ENCODE assay signal across 8 cellular contexts in the genomic region with DNA sequence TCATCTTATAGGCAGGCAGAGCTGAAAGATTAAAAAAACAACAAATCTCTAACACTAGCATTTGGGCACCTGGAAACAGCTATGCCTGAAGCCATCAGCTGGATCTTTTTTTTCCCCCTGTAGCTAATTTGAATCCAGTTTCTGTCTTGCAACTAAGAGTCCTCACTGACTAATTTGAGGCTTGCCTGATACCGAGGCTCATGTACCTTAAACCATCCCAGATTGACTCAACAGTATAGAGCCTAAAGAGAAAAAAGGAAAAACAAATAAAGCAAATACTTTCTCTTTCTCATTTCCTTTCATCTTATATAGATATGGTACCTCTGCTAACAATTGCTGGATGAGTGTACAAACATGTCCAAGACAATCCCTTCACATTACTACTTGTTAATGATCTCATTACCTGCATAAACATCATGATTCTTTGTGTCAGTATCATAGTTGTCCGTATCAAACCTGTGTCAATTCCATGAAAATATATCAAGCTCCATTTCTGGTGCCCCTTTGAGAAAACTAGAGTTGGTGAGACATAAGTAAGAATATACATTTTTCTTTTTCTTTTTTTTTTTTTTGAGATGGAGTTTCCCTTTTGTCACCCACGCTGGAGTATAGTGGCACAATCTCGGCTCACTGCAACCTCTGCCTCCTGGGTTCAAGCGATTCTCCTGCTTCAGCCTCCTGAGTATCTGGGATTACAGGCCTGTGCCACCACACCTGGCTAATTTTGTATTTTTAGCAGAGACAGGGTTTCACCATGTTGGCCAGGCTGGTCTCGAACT. TPM values are rescaled to one million over a fixed set of nuclear protein-coding genes. Genes with fewer than 3 reads are reported as not detected.
DNase-seq lines count a peak whose midpoint lies in the region; ATAC-seq and TF ChIP-seq lines count a peak whose summit lies in the region.

No MANE protein-coding gene starts in this region.

- WGBS in esophagus, 2 donors = 70 to 73% methylated on average over 6 of the region's 6 CpGs
- 88% methylated on average over 6 of the region's 6 CpGs for WGBS in esophagus muscularis mucosa
- WGBS in transverse colon (ENCODE audit: low coverage in 1 of 2), 2 donors = 70 to 89% methylated on average over 5 to 6 of the region's 6 CpGs

- no peaks in the 10 kb centered on the region for H3K9me3 ChIP-seq in esophagus (ENCODE audit: control insufficient read depth in 2 of 2, insufficient read depth in 1 of 2, low read depth in 1 of 2, low read length in 1 of 2)
- H3K9me3 ChIP-seq in esophagus muscularis mucosa = no peaks in the 10 kb centered on the region
- H3K9me3 ChIP-seq in transverse colon = no peaks in the 10 kb centered on the region

- peak; percentile 68 for DNase-seq in GM06990 (ENCODE audit: extremely low read depth, insufficient read length)
- no peak for DNase-seq in esophagus muscularis mucosa (ENCODE audit: extremely low spot score)
- no peak for DNase-seq in transverse colon
- no peak for DNase-seq in SIG-M5 (lab: John Stamatoyannopoulos, UW)
- no peak for DNase-seq in activated CD4-positive, CD25-positive, alpha-beta regulatory T cell (lab: John Stamatoyannopoulos, UW)

- intact Hi-C loops in esophagus muscularis mucosa (cut with DNase I) (loop anchor here (10.0 kb wide), 1 partner anchor 118 kb away; no protein-coding TSS in a partner anchor), transverse colon (cut with DNase I; ENCODE audit: low total_unique reads) (no loop called here)

- no peaks in the 10 kb centered on the region for H3K27me3 ChIP-seq in GM06990 (replicated peaks; ENCODE audit: control insufficient read depth, insufficient read depth, low read length)
- no peaks in the 10 kb centered on the region for H3K27me3 ChIP-seq in esophagus (ENCODE audit: control insufficient read depth in 1 of 2, insufficient read depth in 2 of 2, low read length in 2 of 2)
- H3K27me3 ChIP-seq in esophagus muscularis mucosa = no peaks in the 10 kb centered on the region
- H3K27me3 ChIP-seq in transverse colon = no peaks in the 10 kb centered on the region

- TF ChIP-seq EP300 in esophagus muscularis mucosa (IDR thresholded peaks at IDR 0.05) (no peak), transverse colon (IDR thresholded peaks at IDR 0.05; ENCODE audit: low read depth) (no peak)

- H3K36me3 ChIP-seq in GM06990 (ENCODE audit: control insufficient read depth, insufficient read depth, low read length) (no peaks in the 10 kb centered on the region), esophagus (ENCODE audit: control insufficient read depth in 2 of 2, insufficient read depth in 2 of 2, low read length in 1 of 2) (no peaks in the 10 kb centered on the region), esophagus muscularis mucosa (no peaks in the 10 kb centered on the region), transverse colon (no peaks in the 10 kb centered on the region)

- TF ChIP-seq CTCF in GM06990 (IDR thresholded peaks at IDR 0.05; ENCODE audit: insufficient read depth, low read length, poor library complexity, severe bottlenecking) (no peak), esophagus muscularis mucosa (IDR thresholded peaks at IDR 0.05) (no peak), transverse colon (IDR thresholded peaks at IDR 0.05) (no peak)

- ATAC-seq in GM21381 (IDR thresholded peaks at IDR 0.05; ENCODE audit: unreplicated experiment) = peak; percentile 65
- peak; percentile 83 for ATAC-seq in HG03558 (IDR thresholded peaks at IDR 0.05; ENCODE audit: extremely low read depth, unreplicated experiment)

- peak overlapping the region; percentile 92 to 93 for H3K27ac ChIP-seq in esophagus (ENCODE audit: low read depth in 2 of 2, low read length in 1 of 2)
- peak overlapping the region in 2 of 4 donors; percentile 51 for H3K27ac ChIP-seq in esophagus muscularis mucosa (replicated peaks in 1 of 4)
- peak overlapping the region in 2 of 4 donors; percentile 12 to 25 for H3K27ac ChIP-seq in transverse colon

- H3K4me3 ChIP-seq in GM06990 (replicated peaks; ENCODE audit: low read depth, low read length) = no peak overlapping the region
- no peak overlapping the region for H3K4me3 ChIP-seq in esophagus (ENCODE audit: low read depth in 1 of 2, low read length in 2 of 2)
- no peak overlapping the region for H3K4me3 ChIP-seq in esophagus muscularis mucosa
- H3K4me3 ChIP-seq in transverse colon = no peak overlapping the region

- H3K4me1 ChIP-seq in esophagus (ENCODE audit: control insufficient read depth in 2 of 2, insufficient read depth in 2 of 2, low read length in 1 of 2) (peaks cover 0 to 13% of the 10 kb centered on the region in 2 donors), esophagus muscularis mucosa (peaks cover 20 to 30% (median 26%) of the 10 kb centered on the region in 4 donors), transverse colon (peaks cover 12 to 38% (median 17%) of the 10 kb centered on the region in 4 donors)

- in situ Hi-C loops in transverse colon (cut with MboI; ENCODE audit: low pct_ligation_motif_present in 1 of 4, low pct_unique_long_range_greater_than_20kb in 1 of 4, low sequenced_read_pairs in 3 of 4) = no loop called here

- TF ChIP-seq POLR2A in esophagus muscularis mucosa (IDR thresholded peaks at IDR 0.05; ENCODE audit: low read depth) (no peak), transverse colon (IDR thresholded peaks at IDR 0.05) (no peak)

RNA-seq across cellular contexts. Expression of a gene that starts 43.1 kb away (rescaled TPM):
- polyA plus RNA-seq in esophagus = 100 to 1,000 TPM in 1 of 2 donors, 10 to 100 TPM in 1; 84.0 to 185 TPM
- total RNA-seq in esophagus muscularis mucosa (100 to 1,000 TPM in 1 of 4 donors, 10 to 100 TPM in 2, 1 to 10 TPM in 1; 8.3 to 170 (median 19.4) TPM), transverse colon (10 to 100 TPM; 13.4 to 50.9 (median 18.0) TPM)
